In genomic region chr17:27566673-27567562, GRCh38 we compare ENCODE assay signal across 1 cellular context.
TF ChIP-seq lines count a peak whose summit lies in the region.

No MANE protein-coding gene starts in this region.

TF ChIP-seq in HepG2, 621 proteins besides CTCF, POLR2A, EP300 and RAD21 (continued from another document):
- TF ChIP-seq BATF2 (CRISPR knock-in tag; IDR thresholded peaks at IDR 0.05) (no peak), POLR2AphosphoS5 (IDR thresholded peaks at IDR 0.05; ENCODE audit: low read depth, low read length) (no peak)
